28 cellular contexts compared by ENCODE assay signal in the genomic region with DNA sequence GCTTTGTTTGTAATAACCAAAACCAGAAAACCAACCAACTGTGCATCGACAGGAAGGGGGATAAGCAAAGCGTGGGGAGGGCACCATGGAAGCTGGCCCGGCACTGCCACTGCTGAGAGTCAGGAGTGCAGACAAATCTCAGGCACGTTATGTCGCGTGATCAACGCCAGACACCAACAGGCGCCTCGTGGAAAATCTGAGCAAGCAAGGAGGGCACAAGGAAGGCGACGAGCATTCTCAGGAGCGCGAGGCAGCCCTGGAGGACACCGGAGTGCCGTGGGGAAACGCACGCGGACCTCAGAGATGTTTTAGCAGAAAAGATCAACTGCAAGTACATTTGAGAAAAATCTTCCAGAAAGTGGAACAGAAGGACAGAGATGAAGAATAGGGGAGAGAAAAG. TPM values are rescaled to one million over a fixed set of nuclear protein-coding genes. Genes with fewer than 3 reads are reported as not detected.
"Had no signal": no experiment of that assay in that cellular context is flagged by ENCODE, and none has a peak within 500 bp of the region (broad histone marks: within the 10 kb centered on the region; RNA-seq: fewer than 3 reads in every experiment).

No MANE protein-coding gene starts in this region.

- DNase-seq: hippocampal formation; left ventricle myocardium inferior; mesendoderm; midbrain; nucleus accumbens; retina; right lobe of liver; stimulated activated CD4-positive, alpha-beta T cell treated with anti-CD3 and anti-CD28 coated beads, Interleukin-12 subunit alpha, Interleukin-12 subunit beta, amount 100 ng/mL, for 4 hours; stimulated activated CD4-positive, alpha-beta T cell treated with anti-CD3 and anti-CD28 coated beads, Interleukin-15, amount 100 ng/mL, for 24 hours; stimulated activated CD4-positive, alpha-beta T cell treated with anti-CD3 and anti-CD28 coated beads, Interleukin-2, amount 100 ng/mL, for 24 hours; stimulated activated CD4-positive, alpha-beta T cell treated with anti-CD3 and anti-CD28 coated beads, Interleukin-4, amount 100 ng/mL, for 1 hour; stimulated activated naive B cell treated with anti-CD40 and anti-IgM and Interleukin-4, amounts not matched to agents 10 μg/mL and 1 μg/mL and 100 μg/mL, for 72 hours; stimulated activated naive CD8-positive, alpha-beta T cell treated with anti-CD3 and anti-CD28 coated beads, Interleukin-15, Interleukin-2, amounts not matched to agents 100 U/mL and 50 U/mL, for 24 hours; stomach; testis; thyroid gland; transverse colon had no signal

- H3K4me3 ChIP-seq: left ventricle myocardium inferior, lung, pancreas, prostate gland, right lobe of liver, smooth muscle cell, stomach, testis, thyroid gland, transverse colon, upper lobe of left lung, vagina had no signal

- H3K36me3 ChIP-seq: pancreas, prostate gland, right lobe of liver, thyroid gland, transverse colon, upper lobe of left lung, vagina had no signal

- H3K27ac ChIP-seq: left ventricle myocardium inferior, pancreas, prostate gland, right lobe of liver, stomach, testis, thyroid gland, transverse colon, upper lobe of left lung, vagina had no signal

- H3K27me3 ChIP-seq: pancreas, right lobe of liver, stomach, testis, thyroid gland, transverse colon, upper lobe of left lung, vagina had no signal

- FAIRE-seq: keratinocyte, pancreas had no signal

- H3K9me3 ChIP-seq: pancreas, prostate gland, testis, thyroid gland had no signal

- H3K4me1 ChIP-seq: left ventricle myocardium inferior, pancreas, prostate gland, right lobe of liver, stomach, testis, thyroid gland, transverse colon, upper lobe of left lung, vagina had no signal

- ATAC-seq: naive thymus-derived CD8-positive, alpha-beta T cell; pancreas; right lobe of liver; stimulated activated naive B cell treated with anti-CD40 and anti-IgM and Interleukin-4, amounts not matched to agents 10 μg/mL and 1 μg/mL and 100 μg/mL, for 72 hours; stimulated activated naive CD8-positive, alpha-beta T cell treated with anti-CD3 and anti-CD28 coated beads, Interleukin-15, Interleukin-2, amounts not matched to agents 100 U/mL and 50 U/mL, for 24 hours had no signal

RNA-seq across cellular contexts. Expression of a gene that starts 33.1 kb away (rescaled TPM):
- total RNA-seq: left ventricle myocardium inferior; naive thymus-derived CD8-positive, alpha-beta T cell; osteoblast; skeletal muscle tissue; smooth muscle cell; vagina had no signal
- polyA plus RNA-seq: keratinocyte; naive thymus-derived CD8-positive, alpha-beta T cell; smooth muscle cell; urinary bladder had no signal
